20 cellular contexts compared by ENCODE assay signal in genomic region chr16:6360641-6361040, GRCh38.
"Had no signal": no experiment of that assay in that cellular context is flagged by ENCODE, and none has a peak within 500 bp of the region (broad histone marks: within the 10 kb centered on the region; RNA-seq: fewer than 3 reads in every experiment).

No MANE protein-coding gene starts in this region.

- FAIRE-seq: astrocyte, colon, TTC549 had no signal

- ATAC-seq: effector memory CD8-positive, alpha-beta T cell; gastroesophageal sphincter; heart right ventricle; left colon; upper lobe of right lung; WTC11 had no signal

- H3K27ac ChIP-seq: dorsolateral prefrontal cortex, gastroesophageal sphincter, heart right ventricle, sigmoid colon, upper lobe of right lung had no signal

- H3K27me3 Mint-ChIP-seq: activated naive CD8-positive, alpha-beta T cell treated with anti-CD3 and anti-CD28 coated beads for 36 hours; central memory CD8-positive, alpha-beta T cell; effector memory CD8-positive, alpha-beta T cell; memory B cell had no signal

- H3K4me1 ChIP-seq: gastroesophageal sphincter, heart right ventricle, sigmoid colon, upper lobe of right lung had no signal

- H3K4me3 Mint-ChIP-seq: activated naive CD8-positive, alpha-beta T cell treated with anti-CD3 and anti-CD28 coated beads for 36 hours; central memory CD8-positive, alpha-beta T cell; effector memory CD8-positive, alpha-beta T cell; memory B cell; WTC11 had no signal

- H3K36me3 ChIP-seq: gastroesophageal sphincter, heart right ventricle, sigmoid colon, upper lobe of right lung had no signal

- H3K4me1 Mint-ChIP-seq: activated naive CD8-positive, alpha-beta T cell treated with anti-CD3 and anti-CD28 coated beads for 36 hours; central memory CD8-positive, alpha-beta T cell; memory B cell; WTC11 had no signal

- DNase-seq: activated naive CD4-positive, alpha-beta T cell treated with Interleukin-2 at 50 U/mL for 16 hours; activated naive CD8-positive, alpha-beta T cell treated with anti-CD3 and anti-CD28 coated beads for 36 hours; activated T-cell treated with anti-CD3 and anti-CD28 coated beads, Interleukin-2, amount 50 U/mL, for 1 hour; dorsolateral prefrontal cortex; effector memory CD8-positive, alpha-beta T cell; heart right ventricle; left colon; retina; sigmoid colon; stimulated activated CD4-positive, alpha-beta T cell treated with anti-CD3 and anti-CD28 coated beads, Interleukin-4, amount 100 ng/mL, for 1 hour; stimulated activated naive CD4-positive, alpha-beta T cell; T-helper 1 cell; upper lobe of right lung had no signal

- H3K4me3 ChIP-seq: dorsolateral prefrontal cortex, gastroesophageal sphincter, heart right ventricle, sigmoid colon, upper lobe of right lung had no signal

- H3K36me3 Mint-ChIP-seq: activated naive CD8-positive, alpha-beta T cell treated with anti-CD3 and anti-CD28 coated beads for 36 hours; memory B cell had no signal

- H3K27ac Mint-ChIP-seq: activated naive CD8-positive, alpha-beta T cell treated with anti-CD3 and anti-CD28 coated beads for 36 hours; effector memory CD8-positive, alpha-beta T cell; memory B cell; WTC11 had no signal

- H3K9me3 ChIP-seq: gastroesophageal sphincter, sigmoid colon, upper lobe of right lung had no signal

- H3K27me3 ChIP-seq: gastroesophageal sphincter, heart right ventricle, sigmoid colon, upper lobe of right lung had no signal
